29 cellular contexts compared by ENCODE assay signal in genomic region chr2:68915345-68915841, GRCh38. TPM values are rescaled to one million over a fixed set of nuclear protein-coding genes. Genes with fewer than 3 reads are reported as not detected.
"Had no signal": no experiment of that assay in that cellular context is flagged by ENCODE, and none has a peak within 500 bp of the region (broad histone marks: within the 10 kb centered on the region; RNA-seq: fewer than 3 reads in every experiment).

No MANE protein-coding gene starts in this region.

- H3K4me1 ChIP-seq: gastrocnemius medialis, neural progenitor cell, uterus had no signal

- H3K4me2 ChIP-seq: neural progenitor cell had no signal

- H3K9ac ChIP-seq: neural progenitor cell had no signal

- H3K4me3 ChIP-seq: esophagus muscularis mucosa, gastrocnemius medialis, heart right ventricle, mucosa of descending colon, neural progenitor cell, pancreas, right lobe of liver, suprapubic skin, thyroid gland, uterus had no signal

- H3K27me3 ChIP-seq: esophagus muscularis mucosa, gastrocnemius medialis, neural progenitor cell, pancreas, right lobe of liver, suprapubic skin, thyroid gland, uterus had no signal

- FAIRE-seq: colon, kidney, pancreas had no signal

- H3K4me3 Mint-ChIP-seq: dendritic cell treated with granulocyte-macrophage colony-stimulating factor and Interleukin-4, amounts not matched to agents 40 ng/mL and 50 ng/mL, for 4 days; effector memory CD8-positive, alpha-beta T cell; naive thymus-derived CD8-positive, alpha-beta T cell; neural progenitor cell; stimulated activated effector memory CD8-positive, alpha-beta T cell treated with anti-CD3 and anti-CD28 coated beads, Interleukin-12 subunit alpha, Interleukin-12 subunit beta, amount 100 ng/mL, for 72 hours; type B pancreatic cell had no signal

- H3K27me3 Mint-ChIP-seq: dendritic cell treated with granulocyte-macrophage colony-stimulating factor and Interleukin-4, amounts not matched to agents 40 ng/mL and 50 ng/mL, for 4 days; effector memory CD8-positive, alpha-beta T cell; naive thymus-derived CD8-positive, alpha-beta T cell; progenitor cell of endocrine pancreas; type B pancreatic cell had no signal

- H3K9me3 ChIP-seq: esophagus muscularis mucosa, gastrocnemius medialis, heart right ventricle, mucosa of descending colon, pancreas, right lobe of liver, suprapubic skin, thyroid gland, uterus had no signal

- H3K27ac Mint-ChIP-seq: dendritic cell treated with granulocyte-macrophage colony-stimulating factor and Interleukin-4, amounts not matched to agents 40 ng/mL and 50 ng/mL, for 4 days; effector memory CD8-positive, alpha-beta T cell; neural progenitor cell; progenitor cell of endocrine pancreas; stimulated activated effector memory CD8-positive, alpha-beta T cell treated with anti-CD3 and anti-CD28 coated beads, Interleukin-12 subunit alpha, Interleukin-12 subunit beta, amount 100 ng/mL, for 72 hours; type B pancreatic cell had no signal

- H3K9me3 Mint-ChIP-seq: dendritic cell treated with granulocyte-macrophage colony-stimulating factor and Interleukin-4, amounts not matched to agents 40 ng/mL and 50 ng/mL, for 4 days; effector memory CD8-positive, alpha-beta T cell; naive thymus-derived CD8-positive, alpha-beta T cell; neural progenitor cell; stimulated activated effector memory CD8-positive, alpha-beta T cell treated with anti-CD3 and anti-CD28 coated beads, Interleukin-12 subunit alpha, Interleukin-12 subunit beta, amount 100 ng/mL, for 72 hours; type B pancreatic cell had no signal

- ATAC-seq: effector memory CD8-positive, alpha-beta T cell; gastrocnemius medialis; left colon; mucosa of descending colon; naive thymus-derived CD8-positive, alpha-beta T cell; pancreas; stimulated activated effector memory CD8-positive, alpha-beta T cell treated with anti-CD3 and anti-CD28 coated beads, Interleukin-12 subunit alpha, Interleukin-12 subunit beta, amount 100 ng/mL, for 72 hours; stimulated activated naive CD8-positive, alpha-beta T cell treated with anti-CD3 and anti-CD28 coated beads, Interleukin-15, Interleukin-2, amounts not matched to agents 100 U/mL and 50 U/mL, for 24 hours had no signal

- H3K36me3 Mint-ChIP-seq: naive thymus-derived CD8-positive, alpha-beta T cell; neural progenitor cell; stimulated activated effector memory CD8-positive, alpha-beta T cell treated with anti-CD3 and anti-CD28 coated beads, Interleukin-12 subunit alpha, Interleukin-12 subunit beta, amount 100 ng/mL, for 72 hours; type B pancreatic cell had no signal

- DNase-seq: effector memory CD8-positive, alpha-beta T cell; gastrocnemius medialis; kidney; left colon; left ventricle myocardium superior; mucosa of descending colon; naive thymus-derived CD8-positive, alpha-beta T cell; nucleus accumbens; pancreas; right lobe of liver; stimulated activated CD4-positive, alpha-beta T cell treated with anti-CD3 and anti-CD28 coated beads, Interleukin-4, amount 100 ng/mL, for 1 hour; stimulated activated CD8-positive, alpha-beta memory T cell treated with anti-CD3 and anti-CD28 coated beads, Interleukin-4, amount 100 ng/mL, for 48 hours; stimulated activated naive CD8-positive, alpha-beta T cell treated with anti-CD3 and anti-CD28 coated beads, Interleukin-15, Interleukin-2, amounts not matched to agents 100 U/mL and 50 U/mL, for 24 hours had no signal

- H3K36me3 ChIP-seq: esophagus muscularis mucosa, gastrocnemius medialis, heart right ventricle, neural progenitor cell, pancreas, right lobe of liver, suprapubic skin, thyroid gland, uterus had no signal

- H3K27ac ChIP-seq: epithelial cell of prostate, esophagus muscularis mucosa, gastrocnemius medialis, heart right ventricle, neural progenitor cell, pancreas, right lobe of liver, suprapubic skin, thyroid gland, uterus had no signal

- H3K4me1 Mint-ChIP-seq: neural progenitor cell had no signal

RNA-seq across cellular contexts. Expression of gene GKN2, which starts 37.3 kb away (rescaled TPM):
- total RNA-seq: esophagus muscularis mucosa; fibroblast of villous mesenchyme; gastrocnemius medialis; heart right ventricle; kidney; left ventricle myocardium superior; lung microvascular endothelial cell; mesenteric fat pad; mucosa of descending colon; naive thymus-derived CD8-positive, alpha-beta T cell; progenitor cell of endocrine pancreas; renal cortical epithelial cell; right lobe of liver; suprapubic skin; thyroid gland; uterus had no signal
- polyA plus RNA-seq: heart right ventricle; naive thymus-derived CD8-positive, alpha-beta T cell had no signal

RNA-seq across cellular contexts. Expression of gene BMP10, which starts 44.2 kb away (rescaled TPM):
- total RNA-seq: esophagus muscularis mucosa; fibroblast of villous mesenchyme; gastrocnemius medialis; kidney; left colon; lung microvascular endothelial cell; mesenteric fat pad; naive thymus-derived CD8-positive, alpha-beta T cell; pancreas; progenitor cell of endocrine pancreas; renal cortical epithelial cell; suprapubic skin; thyroid gland; uterus had no signal
- polyA plus RNA-seq: naive thymus-derived CD8-positive, alpha-beta T cell; pancreas had no signal

RNA-seq across cellular contexts. Expression of gene GKN1, which starts 59.0 kb away (rescaled TPM):
- total RNA-seq: esophagus muscularis mucosa; gastrocnemius medialis; heart right ventricle; kidney; left colon; left ventricle myocardium superior; lung microvascular endothelial cell; mesenteric fat pad; mucosa of descending colon; naive thymus-derived CD8-positive, alpha-beta T cell; progenitor cell of endocrine pancreas; renal cortical epithelial cell; right lobe of liver; suprapubic skin; thyroid gland; uterus had no signal
- polyA plus RNA-seq: naive thymus-derived CD8-positive, alpha-beta T cell had no signal
